8 cellular contexts compared by ENCODE assay signal in genomic region chr22:38305481-38306448, GRCh38. TPM values are rescaled to one million over a fixed set of nuclear protein-coding genes. Genes with fewer than 3 reads are reported as not detected.
DNase-seq lines count a peak whose midpoint lies in the region; ATAC-seq lines count a peak whose summit lies in the region.

No MANE protein-coding gene starts in this region.

- H3K4me3 Mint-ChIP-seq in T-cell = peak overlapping the region; percentile 29 to 50 (median 49)

- peaks cover 100% of the 10 kb centered on the region for H4K20me1 ChIP-seq in BLaER1

- peak overlapping the region; percentile 68 to 83 for H3K27ac Mint-ChIP-seq in T-cell

- H3K36me3 Mint-ChIP-seq in T-cell = peaks cover 14% of the 10 kb centered on the region

- H3K4me2 ChIP-seq in BLaER1 = peak overlapping the region; percentile 61

- H3K4me1 ChIP-seq in BLaER1 (peaks cover 84% of the 10 kb centered on the region), mucosa of stomach (ENCODE audit: control insufficient read depth, insufficient read depth, low read length) (peaks cover 41% of the 10 kb centered on the region)

- H3K9ac ChIP-seq in BLaER1 (peak overlapping the region; percentile 32; the same call in 1 of the 2 replicates), mucosa of stomach (ENCODE audit: low read length) (peak overlapping the region; percentile 45)

- no peaks in the 10 kb centered on the region for H3K9me3 ChIP-seq in BLaER1
- no peaks in the 10 kb centered on the region for H3K9me3 ChIP-seq in mucosa of stomach (ENCODE audit: control insufficient read depth, low read length)

- ATAC-seq in GM19023 (IDR thresholded peaks at IDR 0.05; ENCODE audit: unreplicated experiment) (peak; percentile 74), HG03175 (IDR thresholded peaks at IDR 0.05; ENCODE audit: unreplicated experiment) (peak; percentile 63), T-cell (replicated peaks in 1 of 4) (peak; percentile 63 to 77 (median 64))

- peaks cover 33 to 45% (median 39%) of the 10 kb centered on the region in 3 donors for H3K4me1 Mint-ChIP-seq in T-cell

- H3K4me3 ChIP-seq in BLaER1 (no peak overlapping the region; the same call in 1 of the 2 replicates), mucosa of stomach (ENCODE audit: low read length) (no peak overlapping the region)

- CTCF ChIA-PET in T-cell (lab: Charles Lee) = interaction anchor here (0.6 to 1.2 kb wide), 9 partner anchors 19 to 832 kb away, joined by 3 to 4 read pairs (median 3); no protein-coding TSS in a partner anchor

- no peaks in the 10 kb centered on the region for H3K27me3 ChIP-seq in BLaER1
- no peaks in the 10 kb centered on the region for H3K27me3 ChIP-seq in mucosa of stomach (ENCODE audit: control insufficient read depth, insufficient read depth, low read length)

- H3K9me3 Mint-ChIP-seq in T-cell = no peaks in the 10 kb centered on the region

- POLR2A ChIA-PET in T-cell (lab: Charles Lee) = interaction anchor here (0.5 to 1.1 kb wide), 4 partner anchors 13 to 386 kb away, joined by 3 to 8 read pairs (median 3); no protein-coding TSS in a partner anchor

- 0 out of 2 replicates have a peak overlapping the region, but pooled peaks have one; percentile 10 for H3K27ac ChIP-seq in BLaER1

- H3K36me3 ChIP-seq in BLaER1 (peaks cover 85% of the 10 kb centered on the region), mucosa of stomach (ENCODE audit: control insufficient read depth, insufficient read depth, low read length) (peaks cover 9% of the 10 kb centered on the region)

- DNase-seq in T-cell (peak in 8 of 34 experiments; percentile 10 to 37 (median 30)), dermis blood vessel endothelial cell (peak; percentile 56), hippocampal formation (lab: John Stamatoyannopoulos, UW) (no peak), HuH-7 (ENCODE audit: low spot score) (no peak)

- H3K27me3 Mint-ChIP-seq in T-cell = no peaks in the 10 kb centered on the region

RNA-seq across cellular contexts. Expression of gene CSNK1E, which starts 11.5 kb away (rescaled TPM):
- total RNA-seq in T-cell = 100 to 1,000 TPM; 105 to 142 (median 115) TPM
- total RNA-seq in dermis blood vessel endothelial cell = 127 and 141 TPM in 2 replicates

RNA-seq across cellular contexts. Expression of gene TMEM184B, which starts 33.0 kb away (rescaled TPM):
- total RNA-seq in T-cell (10 to 100 TPM; 30.8 to 41.3 (median 35.8) TPM), dermis blood vessel endothelial cell (36.2 and 49.4 TPM in 2 replicates)
